ENCODE assay signal across 14 cellular contexts in genomic region chr2:149200109-149200520, GRCh38.
DNase-seq lines count a peak whose midpoint lies in the region; ATAC-seq and TF ChIP-seq lines count a peak whose summit lies in the region.
"Had no signal": no experiment of that assay in that cellular context is flagged by ENCODE, and none has a peak within 500 bp of the region (broad histone marks: within the 10 kb centered on the region; RNA-seq: fewer than 3 reads in every experiment).

No MANE protein-coding gene starts in this region.

- DNase-seq in AML-193 (lab: John Stamatoyannopoulos, UW) (peak; percentile 5 to 9), HPDE6-E6E7 (ENCODE audit: extremely low spot score) (peak; percentile 17), left cardiac atrium (no peak), GM19240 (ENCODE audit: insufficient read length, low spot score) (no peak), SK-N-DZ (ENCODE audit: low spot score) (no peak), posterior vena cava (ENCODE audit: low spot score) (no peak)
- DNase-seq: activated CD8-positive, alpha-beta memory T cell treated with anti-CD3 and anti-CD28 coated beads, Interleukin-2, amount 50 U/mL, for 4 hours; activated naive CD8-positive, alpha-beta T cell treated with anti-CD3 and anti-CD28 coated beads for 36 hours; C1 segment of cervical spinal cord; NCI-H1048; posterior cingulate gyrus had no signal

- ATAC-seq in SK-N-SH treated with all-trans-retinoic acid at 6 μM for 48 hours (no peak), left cardiac atrium (peak; percentile 78 to 94), GM21619 (IDR thresholded peaks at IDR 0.05; ENCODE audit: unreplicated experiment) (no peak)
- ATAC-seq: Panc1 had no signal

- intact Hi-C loops in left cardiac atrium (cut with DNase I) (no loop called here), posterior vena cava (cut with DNase I) (no loop called here)

TF ChIP-seq in SK-N-SH treated with all-trans-retinoic acid at 6 μM for 48 hours, 23 proteins besides CTCF, POLR2A, EP300 and RAD21:
- TF ChIP-seq GLIS3 (CRISPR knock-in tag; IDR thresholded peaks at IDR 0.05) (no peak), ZFP3 (CRISPR knock-in tag; IDR thresholded peaks at IDR 0.05) (no peak), ISL1 (CRISPR knock-in tag; IDR thresholded peaks at IDR 0.05) (0 out of 2 replicates have a peak, but pooled peaks have one; percentile 21)

Comparison
In these comparisons a context has a peak if more than half of its experiments do, and no peak if none do; other contexts are left out.
1. DNase-seq: peak in AML-193 (2 of 2) and HPDE6-E6E7 (single experiment); none in left cardiac atrium (single experiment), GM19240 (single experiment), SK-N-DZ (single experiment) and posterior vena cava (single experiment).
2. ATAC-seq: peak in left cardiac atrium (2 of 2); none in SK-N-SH treated with all-trans-retinoic acid at 6 μM for 48 hours (single experiment) and GM21619 (single experiment).